Comparison of ENCODE assay signal across 10 cellular contexts in the genomic region with DNA sequence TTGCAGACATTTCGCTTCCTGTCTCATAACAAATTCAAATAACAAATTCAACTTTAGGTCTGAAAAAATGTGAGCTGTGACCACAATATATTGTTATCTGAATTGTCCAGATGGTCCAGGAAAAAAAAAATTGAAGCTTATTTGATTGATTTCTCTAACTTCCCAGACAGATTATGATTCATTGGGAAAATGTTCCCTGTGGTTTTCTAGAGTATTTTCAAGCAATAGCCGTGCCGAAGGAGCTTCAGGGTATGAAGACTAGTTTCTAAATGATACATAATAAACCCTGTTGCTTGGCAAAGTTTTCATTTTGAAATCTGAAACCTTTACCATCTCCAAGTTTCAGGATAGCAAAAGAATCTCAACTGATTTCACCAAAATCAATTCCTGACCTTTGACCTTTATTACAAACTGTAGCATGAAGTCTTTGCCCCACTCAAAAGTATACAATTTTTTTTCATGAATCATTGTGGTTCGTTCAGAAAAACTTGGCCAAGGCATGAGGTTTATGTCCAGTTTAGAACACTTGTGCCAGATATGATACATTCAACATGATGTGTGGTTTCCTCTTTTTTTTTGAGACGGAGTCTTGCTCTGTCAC.
DNase-seq lines count a peak whose midpoint lies in the region; ATAC-seq and TF ChIP-seq lines count a peak whose summit lies in the region.
"Had no signal": no experiment of that assay in that cellular context is flagged by ENCODE, and none has a peak within 500 bp of the region (broad histone marks: within the 10 kb centered on the region; RNA-seq: fewer than 3 reads in every experiment).

No MANE protein-coding gene starts in this region.

- H2AFZ ChIP-seq in GM23248: no peak overlapping the region
- H2AFZ ChIP-seq in smooth muscle cell (ENCODE audit: low read depth): no peak overlapping the region

- H3K9me3 ChIP-seq in GM23248 (ENCODE audit: low read depth) (no peaks in the 10 kb centered on the region), SK-N-MC (ENCODE audit: low read depth, low read length) (no peaks in the 10 kb centered on the region), smooth muscle cell (replicated peaks; ENCODE audit: low read depth) (no peaks in the 10 kb centered on the region), HAP-1 (no peaks in the 10 kb centered on the region), WERI-Rb-1 (ENCODE audit: severe bottlenecking) (no peaks in the 10 kb centered on the region)
- H3K9me3 ChIP-seq: ovary had no signal

- H4K20me1 ChIP-seq in GM23248 (ENCODE audit: insufficient read depth) (no peaks in the 10 kb centered on the region), smooth muscle cell (ENCODE audit: low read depth) (no peaks in the 10 kb centered on the region)

- in situ Hi-C loops in GM23248 (cut with MboI): no loop called here
- in situ Hi-C loops in HAP-1 (cut with MboI; ENCODE audit: low sequenced_read_pairs): no loop called here

- peak; percentile 94 for DNase-seq in GM23248
- DNase-seq in SK-N-MC (ENCODE audit: low read depth, low spot score): no peak
- DNase-seq in fibroblast of pulmonary artery (ENCODE audit: low read depth): peak; percentile 94
- DNase-seq in smooth muscle cell (lab: John Stamatoyannopoulos, UW; ENCODE audit: unreplicated experiment): no peak
- no peak for DNase-seq in HAP-1 (ENCODE audit: low spot score in 2 of 2)
- DNase-seq in NCI-H1417 treated with DMSO at 0.1 percent for 48 hours (lab: John Stamatoyannopoulos, UW): no peak
- no peak for DNase-seq in WERI-Rb-1
- DNase-seq: effector memory CD8-positive, alpha-beta T cell; ovary had no signal

- WGBS in GM23248 (ENCODE audit: low coverage in 1 of 2, low lambda C conversion rate in 2 of 2, missing lambda C conversion rate in 2 of 2), 2 experiments: 1 to 3% methylated on average over 5 of the region's 5 CpGs
- 18% methylated on average over 5 of the region's 5 CpGs for WGBS in smooth muscle cell (ENCODE audit: low lambda C conversion rate)

- H3K9me2 ChIP-seq in GM23248 (ENCODE audit: insufficient read depth): no peaks in the 10 kb centered on the region

- no peaks in the 10 kb centered on the region for H3K79me2 ChIP-seq in GM23248 (ENCODE audit: insufficient read depth)
- H3K79me2 ChIP-seq in smooth muscle cell (ENCODE audit: low read depth): no peaks in the 10 kb centered on the region

- H3F3A ChIP-seq in GM23248 (ENCODE audit: insufficient read depth) (peaks cover 16% of the 10 kb centered on the region), smooth muscle cell (ENCODE audit: low read depth) (peaks cover 4% of the 10 kb centered on the region)

- no peaks in the 10 kb centered on the region for H3K27me3 ChIP-seq in GM23248 (replicated peaks; ENCODE audit: insufficient read depth)
- no peaks in the 10 kb centered on the region for H3K27me3 ChIP-seq in smooth muscle cell (ENCODE audit: low read depth)
- H3K27me3 ChIP-seq in HAP-1 (ENCODE audit: low read depth): no peaks in the 10 kb centered on the region
- H3K27me3 ChIP-seq in WERI-Rb-1 (ENCODE audit: insufficient read depth, low read depth, severe bottlenecking): no peaks in the 10 kb centered on the region
- H3K27me3 ChIP-seq: ovary had no signal

- ATAC-seq in HG03280 (IDR thresholded peaks at IDR 0.05; ENCODE audit: unreplicated experiment): no peak
- ATAC-seq: effector memory CD8-positive, alpha-beta T cell had no signal

- H3K9ac ChIP-seq in GM23248: peak overlapping the region; percentile 51
- no peak overlapping the region for H3K9ac ChIP-seq in SK-N-MC (ENCODE audit: insufficient read length)
- H3K9ac ChIP-seq in smooth muscle cell (ENCODE audit: low read depth): peak overlapping the region; percentile 71

- H3K27ac ChIP-seq in GM23248 (peak overlapping the region; percentile 78), SK-N-MC (peak overlapping the region; percentile 54; the same call in 1 of the 2 replicates), smooth muscle cell (ENCODE audit: low read depth) (peak overlapping the region; percentile 94), WERI-Rb-1 (no peak overlapping the region)

- H3K4me3 ChIP-seq in GM23248: peak overlapping the region; percentile 36
- no peak overlapping the region for H3K4me3 ChIP-seq in SK-N-MC
- H3K4me3 ChIP-seq in fibroblast of pulmonary artery (replicated peaks; ENCODE audit: low read depth, low read length): no peak overlapping the region
- no peak overlapping the region for H3K4me3 ChIP-seq in smooth muscle cell
- H3K4me3 ChIP-seq in HAP-1: no peak overlapping the region
- H3K4me3 ChIP-seq in WERI-Rb-1 (ENCODE audit: low read depth, low read length): no peak overlapping the region
- H3K4me3 ChIP-seq: ovary had no signal

- peaks cover 33% of the 10 kb centered on the region for H3K4me1 ChIP-seq in GM23248 (ENCODE audit: insufficient read depth)
- peaks cover 19% of the 10 kb centered on the region for H3K4me1 ChIP-seq in smooth muscle cell (ENCODE audit: low read depth)
- no peaks in the 10 kb centered on the region for H3K4me1 ChIP-seq in HAP-1

- H3K36me3 ChIP-seq in GM23248 (ENCODE audit: low read depth): no peaks in the 10 kb centered on the region
- H3K36me3 ChIP-seq in SK-N-MC (ENCODE audit: insufficient read depth, low read length): no peaks in the 10 kb centered on the region
- no peaks in the 10 kb centered on the region for H3K36me3 ChIP-seq in smooth muscle cell (ENCODE audit: low read depth)
- H3K36me3 ChIP-seq in HAP-1 (replicated peaks): no peaks in the 10 kb centered on the region
- H3K36me3 ChIP-seq in WERI-Rb-1: no peaks in the 10 kb centered on the region
- H3K36me3 ChIP-seq: ovary had no signal

- no peak for TF ChIP-seq CTCF in fibroblast of pulmonary artery (IDR thresholded peaks at IDR 0.05; ENCODE audit: low read length, missing control alignments)
- TF ChIP-seq CTCF in smooth muscle cell (IDR thresholded peaks at IDR 0.05; ENCODE audit: borderline replicate concordance, insufficient read depth, poor library complexity, severe bottlenecking): no peak
- TF ChIP-seq CTCF in WERI-Rb-1 (IDR thresholded peaks at IDR 0.05; ENCODE audit: low read depth, low read length): no peak

- H3K4me2 ChIP-seq in GM23248 (ENCODE audit: unreplicated experiment) (peak overlapping the region; percentile 76), smooth muscle cell (peak overlapping the region; percentile 70)

Comparison
In these comparisons a context has a peak if more than half of its experiments do, and no peak if none do; other contexts are left out.
1. DNase-seq: peak in GM23248 (single experiment) and fibroblast of pulmonary artery (single experiment); none in SK-N-MC (single experiment), smooth muscle cell (single experiment), HAP-1 (0 of 2), NCI-H1417 treated with DMSO at 0.1 percent for 48 hours (single experiment) and WERI-Rb-1 (single experiment).